15 cellular contexts compared by ENCODE assay signal in genomic region chr22:20033045-20033706, GRCh38. TPM values are rescaled to one million over a fixed set of nuclear protein-coding genes. Genes with fewer than 3 reads are reported as not detected.
DNase-seq lines count a peak whose midpoint lies in the region; ATAC-seq and TF ChIP-seq lines count a peak whose summit lies in the region.
"Had no signal": no experiment of that assay in that cellular context is flagged by ENCODE, and none has a peak within 500 bp of the region (broad histone marks: within the 10 kb centered on the region; RNA-seq: fewer than 3 reads in every experiment).

No MANE protein-coding gene starts in this region.

- WGBS in body of pancreas, 2 donors: 38 to 76% methylated on average over 5 to 14 of the region's 14 CpGs
- WGBS in right cardiac atrium: 53% methylated on average over 14 of the region's 14 CpGs
- over 99% methylated on average over 14 of the region's 14 CpGs for WGBS in smooth muscle cell (ENCODE audit: low lambda C conversion rate)

- H3K9me3 ChIP-seq in DOHH2 (ENCODE audit: control insufficient read depth, insufficient read depth, low read length) (peaks cover 8% of the 10 kb centered on the region; the same call in 1 of the 2 replicates), body of pancreas (no peaks in the 10 kb centered on the region), right cardiac atrium (ENCODE audit: control insufficient read depth, low read length) (no peaks in the 10 kb centered on the region), skeletal muscle tissue (ENCODE audit: control insufficient read depth in 3 of 3, low read length in 3 of 3) (no peaks in the 10 kb centered on the region), smooth muscle cell (replicated peaks; ENCODE audit: low read depth) (no peaks in the 10 kb centered on the region), upper lobe of right lung (no peaks in the 10 kb centered on the region)
- H3K9me3 ChIP-seq: SJCRH30 had no signal

- DNase-seq in body of pancreas (peak; percentile 55 to 75 (median 67)), right cardiac atrium (peak; percentile 49 to 82 (median 79)), smooth muscle cell (lab: John Stamatoyannopoulos, UW; ENCODE audit: unreplicated experiment) (no peak), upper lobe of right lung (no peak)
- DNase-seq: activated naive CD4-positive, alpha-beta T cell; CD4-positive, alpha-beta memory T cell; central memory CD4-positive, alpha-beta T cell; NCI-H2029; occipital lobe; SJCRH30 had no signal

- intact Hi-C loops in body of pancreas (cut with DNase I) (no loop called here), right cardiac atrium (cut with DNase I) (no loop called here), upper lobe of right lung (cut with DNase I) (no loop called here)

- no peak for TF ChIP-seq POLR2A in body of pancreas (IDR thresholded peaks at IDR 0.05)

- H3K36me3 ChIP-seq in DOHH2 (ENCODE audit: control insufficient read depth, low read length) (peaks cover 26% of the 10 kb centered on the region), body of pancreas (replicated peaks in 1 of 2; ENCODE audit: insufficient read depth in 1 of 2, low read depth in 2 of 2) (no peaks in the 10 kb centered on the region), skeletal muscle tissue (ENCODE audit: control insufficient read depth in 3 of 3, insufficient read depth in 3 of 3, low read length in 3 of 3) (peaks cover 13 to 28% (median 20%) of the 10 kb centered on the region in 3 donors), smooth muscle cell (ENCODE audit: low read depth) (no peaks in the 10 kb centered on the region), upper lobe of right lung (peaks cover 23% of the 10 kb centered on the region)
- H3K36me3 ChIP-seq: SJCRH30 had no signal

- H3K9me2 ChIP-seq in DOHH2 (replicated peaks; ENCODE audit: control insufficient read depth, low read length): no peaks in the 10 kb centered on the region

- H3K4me2 ChIP-seq in DOHH2 (ENCODE audit: low read length) (peak overlapping the region; percentile 65), smooth muscle cell (no peak overlapping the region)

- H3K4me3 ChIP-seq in DOHH2 (ENCODE audit: low read length) (peak overlapping the region; percentile 48), body of pancreas (no peak overlapping the region), right cardiac atrium (ENCODE audit: low read length) (no peak overlapping the region), skeletal muscle tissue (ENCODE audit: low read length in 3 of 3) (peak overlapping the region in 2 of 3 donors; percentile 40 to 45), smooth muscle cell (no peak overlapping the region), upper lobe of right lung (no peak overlapping the region)
- H3K4me3 ChIP-seq: SJCRH30 had no signal

- TF ChIP-seq CTCF in DOHH2 (IDR thresholded peaks at IDR 0.05; ENCODE audit: low read depth, low read length, poor library complexity, severe bottlenecking) (no peak), body of pancreas (IDR thresholded peaks at IDR 0.05) (no peak), smooth muscle cell (IDR thresholded peaks at IDR 0.05; ENCODE audit: borderline replicate concordance, insufficient read depth, poor library complexity, severe bottlenecking) (no peak), upper lobe of right lung (IDR thresholded peaks at IDR 0.05) (no peak)

- ATAC-seq in body of pancreas: peak; percentile 70
- ATAC-seq in right cardiac atrium: peak; percentile 46 to 49
- ATAC-seq in upper lobe of right lung: no peak
- no peak for ATAC-seq in GM18867 (IDR thresholded peaks at IDR 0.05; ENCODE audit: unreplicated experiment)
- ATAC-seq in HG02798 (IDR thresholded peaks at IDR 0.05; ENCODE audit: poor library complexity, unreplicated experiment): no peak

- H3K4me1 ChIP-seq in DOHH2 (ENCODE audit: control insufficient read depth, low read length) (peaks cover 73% of the 10 kb centered on the region), body of pancreas (peaks cover 24% of the 10 kb centered on the region), right cardiac atrium (ENCODE audit: control insufficient read depth, insufficient read depth, low read length) (peaks cover 28% of the 10 kb centered on the region), skeletal muscle tissue (ENCODE audit: control insufficient read depth in 3 of 3, insufficient read depth in 3 of 3, low read length in 3 of 3) (peaks cover 30 to 59% (median 55%) of the 10 kb centered on the region in 3 donors), smooth muscle cell (ENCODE audit: low read depth) (no peaks in the 10 kb centered on the region), upper lobe of right lung (peaks cover 10% of the 10 kb centered on the region)
- H3K4me1 ChIP-seq: SJCRH30 had no signal

- H4K20me1 ChIP-seq in DOHH2 (ENCODE audit: control insufficient read depth, insufficient read depth, low read depth, low read length) (no peaks in the 10 kb centered on the region), smooth muscle cell (ENCODE audit: low read depth) (peaks cover 73% of the 10 kb centered on the region)

- H3F3A ChIP-seq in DOHH2 (ENCODE audit: control insufficient read depth, insufficient read depth) (peaks cover 8% of the 10 kb centered on the region; the same call in 1 of the 2 replicates), smooth muscle cell (ENCODE audit: low read depth) (no peaks in the 10 kb centered on the region)

- peak overlapping the region; percentile 45 to 66 (median 53) for H3K9ac ChIP-seq in skeletal muscle tissue (ENCODE audit: low read depth in 1 of 3, low read length in 3 of 3)
- no peak overlapping the region for H3K9ac ChIP-seq in smooth muscle cell (ENCODE audit: low read depth)

- no peak overlapping the region for H2AFZ ChIP-seq in smooth muscle cell (ENCODE audit: low read depth)

- H3K79me2 ChIP-seq in DOHH2 (ENCODE audit: control insufficient read depth, low read length) (peaks cover 58% of the 10 kb centered on the region), smooth muscle cell (ENCODE audit: low read depth) (no peaks in the 10 kb centered on the region)

- H3K27ac ChIP-seq in DOHH2 (ENCODE audit: low read depth, low read length) (peak overlapping the region; percentile 92), body of pancreas (peak overlapping the region in 3 of 4 donors; percentile 25 to 65 (median 34)), right cardiac atrium (ENCODE audit: low read length) (peak overlapping the region; percentile 40), skeletal muscle tissue (ENCODE audit: low read depth, low read length) (peak overlapping the region; percentile 74), smooth muscle cell (ENCODE audit: low read depth) (no peak overlapping the region), upper lobe of right lung (no peak overlapping the region)
- H3K27ac ChIP-seq: HL-60, SJCRH30 had no signal

- H3K27me3 ChIP-seq in DOHH2 (ENCODE audit: control insufficient read depth, low read length): no peaks in the 10 kb centered on the region
- no peaks in the 10 kb centered on the region for H3K27me3 ChIP-seq in body of pancreas
- H3K27me3 ChIP-seq in right cardiac atrium (ENCODE audit: control insufficient read depth, insufficient read depth): no peaks in the 10 kb centered on the region
- H3K27me3 ChIP-seq in skeletal muscle tissue (ENCODE audit: control insufficient read depth in 3 of 3, insufficient read depth in 3 of 3, low read length in 3 of 3): no peaks in the 10 kb centered on the region
- no peaks in the 10 kb centered on the region for H3K27me3 ChIP-seq in smooth muscle cell (ENCODE audit: low read depth)
- H3K27me3 ChIP-seq in upper lobe of right lung: no peaks in the 10 kb centered on the region
- H3K27me3 ChIP-seq: SJCRH30 had no signal

RNA-seq across cellular contexts. Expression of gene TANGO2, which starts 12.3 kb away (rescaled TPM):
- total RNA-seq in body of pancreas (10 to 100 TPM; 10.5 to 19.7 TPM), right cardiac atrium (10 to 100 TPM; 61.1 to 70.4 (median 67.3) TPM), skeletal muscle tissue (13.6 TPM), smooth muscle cell (10.8 and 13.1 TPM in 2 replicates), upper lobe of right lung (37.8 TPM)
- polyA plus RNA-seq in right cardiac atrium (64.9 TPM), smooth muscle cell (14.7 and 20.4 TPM in 2 replicates)

RNA-seq across cellular contexts. Expression of gene ARVCF, which starts 16.6 kb away (rescaled TPM):
- total RNA-seq in body of pancreas (100 to 1,000 TPM in 1 of 2 donors, 10 to 100 TPM in 1; 36.6 to 150 TPM), right cardiac atrium (10 to 100 TPM; 11.1 to 27.4 (median 18.4) TPM), skeletal muscle tissue (49.6 TPM), smooth muscle cell (7.1 and 10.6 TPM in 2 replicates), upper lobe of right lung (25.4 TPM)
- polyA plus RNA-seq in right cardiac atrium (21.7 TPM), smooth muscle cell (5.4 and 11.1 TPM in 2 replicates)

RNA-seq across cellular contexts. Expression of gene DGCR8, which starts 46.9 kb away (rescaled TPM):
- 10 to 100 TPM; 25.7 to 53.4 TPM for total RNA-seq in body of pancreas
- total RNA-seq in right cardiac atrium: 10 to 100 TPM; 15.5 to 18.6 (median 17.0) TPM
- 11.2 TPM for polyA plus RNA-seq in right cardiac atrium
- 38.1 TPM for total RNA-seq in skeletal muscle tissue
- total RNA-seq in smooth muscle cell: 9.7 and 10.3 TPM in 2 replicates
- 6.5 and 14.6 TPM in 2 replicates for polyA plus RNA-seq in smooth muscle cell
- total RNA-seq in upper lobe of right lung: 35.5 TPM

Comparison
In these comparisons a context has a peak if more than half of its experiments do, and no peak if none do; other contexts are left out.
1. H3K27ac ChIP-seq: peak in DOHH2 (single experiment), body of pancreas (3 of 4), right cardiac atrium (single experiment) and skeletal muscle tissue (single experiment); none in smooth muscle cell (single experiment) and upper lobe of right lung (single experiment).
2. H3K4me3 ChIP-seq: peak in DOHH2 (single experiment) and skeletal muscle tissue (2 of 3); none in body of pancreas (0 of 2), right cardiac atrium (single experiment), smooth muscle cell (single experiment) and upper lobe of right lung (single experiment).
3. ATAC-seq: peak in body of pancreas (single experiment) and right cardiac atrium (2 of 2); none in upper lobe of right lung (single experiment), GM18867 (single experiment) and HG02798 (single experiment).
4. DNase-seq: peak in body of pancreas (4 of 4) and right cardiac atrium (3 of 3); none in smooth muscle cell (single experiment) and upper lobe of right lung (single experiment).